ENCODE assay signal across 8 cellular contexts in the genomic region with DNA sequence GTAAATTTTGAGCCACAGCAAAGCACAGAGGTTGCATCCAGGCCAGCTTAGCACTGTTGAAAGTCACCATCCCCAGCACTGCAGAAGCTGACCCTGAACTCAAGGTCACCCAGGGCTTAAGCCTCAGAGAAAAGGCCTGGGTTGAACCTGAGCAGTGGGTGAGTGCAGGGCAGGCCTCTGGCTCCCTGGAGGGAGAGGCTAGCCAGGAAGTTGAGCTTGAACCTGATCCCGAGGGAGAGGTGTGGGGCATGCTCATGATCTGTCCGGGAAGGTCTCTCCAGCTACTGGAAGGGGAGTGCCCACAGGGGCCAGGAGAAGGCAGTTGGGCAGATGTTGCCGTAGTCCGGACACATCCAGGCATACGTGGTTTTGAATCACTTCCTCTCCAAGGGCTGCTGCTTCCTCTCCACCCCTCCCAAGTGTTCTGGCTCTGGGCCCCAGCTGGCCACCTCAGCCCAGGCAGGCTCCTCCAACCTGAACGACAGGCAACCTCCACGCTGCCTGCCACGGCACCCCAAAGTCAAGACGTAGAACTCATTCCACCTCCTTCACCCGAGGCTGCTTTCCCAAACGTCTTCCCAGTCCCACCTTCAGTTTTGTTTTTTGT. TPM values are rescaled to one million over a fixed set of nuclear protein-coding genes. Genes with fewer than 3 reads are reported as not detected.
DNase-seq lines count a peak whose midpoint lies in the region; ATAC-seq and TF ChIP-seq lines count a peak whose summit lies in the region.

No MANE protein-coding gene starts in this region.

- peaks cover 52% of the 10 kb centered on the region for H3K36me3 Mint-ChIP-seq in stimulated activated naive CD8-positive, alpha-beta T cell treated with anti-CD3 and anti-CD28 coated beads, Interleukin-15, Interleukin-2, amounts not matched to agents 100 ng/mL and 50 ng/mL, for 24 hours (ENCODE audit: low read depth)
- peaks cover 60% of the 10 kb centered on the region for H3K36me3 Mint-ChIP-seq in activated T-helper 2 cell treated with anti-CD3 and anti-CD28 coated beads, Interferon-gamma antibody, Interleukin-2, Interleukin-4, amounts not matched to agents 10 μg/mL and 5 μg/mL and 100 μg/mL, durations not matched to agents 14 hours and 24 hours and 36 hours (ENCODE audit: low read depth)
- peaks cover 0 to 22% (median 5%) of the 10 kb centered on the region in 3 donors for H3K36me3 Mint-ChIP-seq in immature natural killer cell

- H3K27ac ChIP-seq in uterus: peak overlapping the region; percentile 22 to 60
- H3K27ac ChIP-seq in effector memory CD4-positive, alpha-beta T cell (ENCODE audit: insufficient read depth, low read length, poor library complexity, severe bottlenecking): no peak overlapping the region

- no peak for TF ChIP-seq POLR2A in uterus (IDR thresholded peaks at IDR 0.05)

- H3K4me1 Mint-ChIP-seq in stimulated activated naive CD8-positive, alpha-beta T cell treated with anti-CD3 and anti-CD28 coated beads, Interleukin-15, Interleukin-2, amounts not matched to agents 100 ng/mL and 50 ng/mL, for 24 hours (ENCODE audit: low read depth): peaks cover 21% of the 10 kb centered on the region
- peaks cover 24% of the 10 kb centered on the region for H3K4me1 Mint-ChIP-seq in activated T-helper 2 cell treated with anti-CD3 and anti-CD28 coated beads, Interferon-gamma antibody, Interleukin-2, Interleukin-4, amounts not matched to agents 10 μg/mL and 5 μg/mL and 100 μg/mL, durations not matched to agents 14 hours and 24 hours and 36 hours (ENCODE audit: low read depth)
- peaks cover 16 to 31% of the 10 kb centered on the region in 2 donors for H3K4me1 Mint-ChIP-seq in immature natural killer cell

- no peaks in the 10 kb centered on the region for H3K36me3 ChIP-seq in uterus
- H3K36me3 ChIP-seq in effector memory CD4-positive, alpha-beta T cell (ENCODE audit: control insufficient read depth, insufficient read depth, low read length): peaks cover 38% of the 10 kb centered on the region

- intact Hi-C loops in activated T-helper 2 cell treated with anti-CD3 and anti-CD28 coated beads, Interferon-gamma antibody, Interleukin-2, Interleukin-4, amounts not matched to agents 10 μg/mL and 5 μg/mL and 100 μg/mL, durations not matched to agents 14 hours and 24 hours and 36 hours (cut with micrococcal nuclease): no loop called here
- intact Hi-C loops in uterus (cut with DNase I; ENCODE audit: low total_unique reads): no loop called here

- no peaks in the 10 kb centered on the region for H3K27me3 ChIP-seq in uterus
- no peaks in the 10 kb centered on the region for H3K27me3 ChIP-seq in effector memory CD4-positive, alpha-beta T cell (replicated peaks; ENCODE audit: control insufficient read depth, insufficient read depth, low read length, poor library complexity, severe bottlenecking)

- no peaks in the 10 kb centered on the region for H3K9me3 Mint-ChIP-seq in stimulated activated naive CD8-positive, alpha-beta T cell treated with anti-CD3 and anti-CD28 coated beads, Interleukin-15, Interleukin-2, amounts not matched to agents 100 ng/mL and 50 ng/mL, for 24 hours
- no peaks in the 10 kb centered on the region for H3K9me3 Mint-ChIP-seq in activated T-helper 2 cell treated with anti-CD3 and anti-CD28 coated beads, Interferon-gamma antibody, Interleukin-2, Interleukin-4, amounts not matched to agents 10 μg/mL and 5 μg/mL and 100 μg/mL, durations not matched to agents 14 hours and 24 hours and 36 hours
- no peaks in the 10 kb centered on the region for H3K9me3 Mint-ChIP-seq in immature natural killer cell

- H3K4me1 ChIP-seq in uterus: no peaks in the 10 kb centered on the region
- H3K4me1 ChIP-seq in effector memory CD4-positive, alpha-beta T cell (ENCODE audit: control insufficient read depth, insufficient read depth, low read length, poor library complexity, severe bottlenecking): no peaks in the 10 kb centered on the region

- H3K9me3 ChIP-seq in uterus: no peaks in the 10 kb centered on the region
- H3K9me3 ChIP-seq in effector memory CD4-positive, alpha-beta T cell (ENCODE audit: control insufficient read depth, low read length): no peaks in the 10 kb centered on the region

- no peak for DNase-seq in stimulated activated naive CD8-positive, alpha-beta T cell treated with anti-CD3 and anti-CD28 coated beads, Interleukin-15, Interleukin-2, amounts not matched to agents 100 U/mL and 50 U/mL, for 24 hours
- no peak for DNase-seq in activated T-helper 2 cell treated with anti-CD3 and anti-CD28 coated beads, Interferon-gamma antibody, Interleukin-2, Interleukin-4, amounts not matched to agents 10 μg/mL and 5 μg/mL and 100 μg/mL, durations not matched to agents 14 hours and 24 hours and 36 hours (ENCODE audit: low spot score)
- DNase-seq in immature natural killer cell (no peak), uterus (peak; percentile 27 to 60)
- no peak for DNase-seq in effector memory CD4-positive, alpha-beta T cell

- no peak overlapping the region for H3K4me3 Mint-ChIP-seq in stimulated activated naive CD8-positive, alpha-beta T cell treated with anti-CD3 and anti-CD28 coated beads, Interleukin-15, Interleukin-2, amounts not matched to agents 100 ng/mL and 50 ng/mL, for 24 hours
- H3K4me3 Mint-ChIP-seq in activated T-helper 2 cell treated with anti-CD3 and anti-CD28 coated beads, Interferon-gamma antibody, Interleukin-2, Interleukin-4, amounts not matched to agents 10 μg/mL and 5 μg/mL and 100 μg/mL, durations not matched to agents 14 hours and 24 hours and 36 hours (ENCODE audit: low read depth): no peak overlapping the region
- no peak overlapping the region for H3K4me3 Mint-ChIP-seq in immature natural killer cell

- ATAC-seq in stimulated activated naive CD8-positive, alpha-beta T cell treated with anti-CD3 and anti-CD28 coated beads, Interleukin-15, Interleukin-2, amounts not matched to agents 100 U/mL and 50 U/mL, for 24 hours: no peak
- ATAC-seq in HG03521 (IDR thresholded peaks at IDR 0.05; ENCODE audit: unreplicated experiment) (no peak), HG02623 (IDR thresholded peaks at IDR 0.05; ENCODE audit: unreplicated experiment) (no peak)

- H3K27ac Mint-ChIP-seq in stimulated activated naive CD8-positive, alpha-beta T cell treated with anti-CD3 and anti-CD28 coated beads, Interleukin-15, Interleukin-2, amounts not matched to agents 100 ng/mL and 50 ng/mL, for 24 hours: peak overlapping the region; percentile 62
- H3K27ac Mint-ChIP-seq in activated T-helper 2 cell treated with anti-CD3 and anti-CD28 coated beads, Interferon-gamma antibody, Interleukin-2, Interleukin-4, amounts not matched to agents 10 μg/mL and 5 μg/mL and 100 μg/mL, durations not matched to agents 14 hours and 24 hours and 36 hours: peak overlapping the region; percentile 83
- peak overlapping the region; percentile 26 to 71 (median 54) for H3K27ac Mint-ChIP-seq in immature natural killer cell

- no peaks in the 10 kb centered on the region for H3K27me3 Mint-ChIP-seq in stimulated activated naive CD8-positive, alpha-beta T cell treated with anti-CD3 and anti-CD28 coated beads, Interleukin-15, Interleukin-2, amounts not matched to agents 100 ng/mL and 50 ng/mL, for 24 hours
- H3K27me3 Mint-ChIP-seq in activated T-helper 2 cell treated with anti-CD3 and anti-CD28 coated beads, Interferon-gamma antibody, Interleukin-2, Interleukin-4, amounts not matched to agents 10 μg/mL and 5 μg/mL and 100 μg/mL, durations not matched to agents 14 hours and 24 hours and 36 hours (ENCODE audit: low read depth): no peaks in the 10 kb centered on the region
- peaks cover 2 to 7% (median 3%) of the 10 kb centered on the region in 3 donors for H3K27me3 Mint-ChIP-seq in immature natural killer cell (ENCODE audit: low read depth in 3 of 3)

- H3K4me3 ChIP-seq in uterus: no peak overlapping the region
- no peak overlapping the region for H3K4me3 ChIP-seq in effector memory CD4-positive, alpha-beta T cell (ENCODE audit: insufficient read depth, low read depth, low read length, poor library complexity, severe bottlenecking)

- no peak for TF ChIP-seq CTCF in uterus (IDR thresholded peaks at IDR 0.05)

RNA-seq across cellular contexts. Expression of a gene that starts 18.4 kb away (rescaled TPM):
- total RNA-seq in activated T-helper 2 cell treated with anti-CD3 and anti-CD28 coated beads, Interferon-gamma antibody, Interleukin-2, Interleukin-4, amounts not matched to agents 10 μg/mL and 5 μg/mL and 100 μg/mL, durations not matched to agents 14 hours and 24 hours and 36 hours: 84.4 and 90.8 TPM in 2 replicates
- polyA plus RNA-seq in immature natural killer cell: 10 to 100 TPM; 83.0 to 96.8 (median 92.9) TPM
- 10 to 100 TPM; 20.0 to 79.2 (median 67.4) TPM for total RNA-seq in uterus

RNA-seq across cellular contexts. Expression of a gene that starts 31.8 kb away (rescaled TPM):
- not detected in 2 replicates for total RNA-seq in activated T-helper 2 cell treated with anti-CD3 and anti-CD28 coated beads, Interferon-gamma antibody, Interleukin-2, Interleukin-4, amounts not matched to agents 10 μg/mL and 5 μg/mL and 100 μg/mL, durations not matched to agents 14 hours and 24 hours and 36 hours
- polyA plus RNA-seq in immature natural killer cell: not detected
- not detected for total RNA-seq in uterus

RNA-seq across cellular contexts. Expression of a gene that starts 52.7 kb away (rescaled TPM):
- 62.5 and 67.6 TPM in 2 replicates for total RNA-seq in activated T-helper 2 cell treated with anti-CD3 and anti-CD28 coated beads, Interferon-gamma antibody, Interleukin-2, Interleukin-4, amounts not matched to agents 10 μg/mL and 5 μg/mL and 100 μg/mL, durations not matched to agents 14 hours and 24 hours and 36 hours
- 10 to 100 TPM; 11.2 to 28.9 (median 15.1) TPM for polyA plus RNA-seq in immature natural killer cell
- 10 to 100 TPM; 19.0 to 41.6 (median 27.5) TPM for total RNA-seq in uterus

RNA-seq across cellular contexts. Expression of a gene that starts 52.9 kb away (rescaled TPM):
- 15.6 and 15.9 TPM in 2 replicates for total RNA-seq in activated T-helper 2 cell treated with anti-CD3 and anti-CD28 coated beads, Interferon-gamma antibody, Interleukin-2, Interleukin-4, amounts not matched to agents 10 μg/mL and 5 μg/mL and 100 μg/mL, durations not matched to agents 14 hours and 24 hours and 36 hours
- polyA plus RNA-seq in immature natural killer cell: 1 to 10 TPM; 6.1 to 8.3 (median 7.0) TPM
- 1 to 10 TPM; 6.1 to 9.1 (median 8.3) TPM for total RNA-seq in uterus

Comparison
In these comparisons a context has a peak if more than half of its experiments do, and no peak if none do; other contexts are left out.
1. DNase-seq: peak in uterus (2 of 2); none in stimulated activated naive CD8-positive, alpha-beta T cell treated with anti-CD3 and anti-CD28 coated beads, Interleukin-15, Interleukin-2, amounts not matched to agents 100 U/mL and 50 U/mL, for 24 hours (single experiment), activated T-helper 2 cell treated with anti-CD3 and anti-CD28 coated beads, Interferon-gamma antibody, Interleukin-2, Interleukin-4, amounts not matched to agents 10 μg/mL and 5 μg/mL and 100 μg/mL, durations not matched to agents 14 hours and 24 hours and 36 hours (single experiment), immature natural killer cell (0 of 3) and effector memory CD4-positive, alpha-beta T cell (0 of 3).
2. Peak in every context shown above with its lines, with median percentiles within 50 percentile points of each other: H3K27ac Mint-ChIP-seq.